In the genomic region with DNA sequence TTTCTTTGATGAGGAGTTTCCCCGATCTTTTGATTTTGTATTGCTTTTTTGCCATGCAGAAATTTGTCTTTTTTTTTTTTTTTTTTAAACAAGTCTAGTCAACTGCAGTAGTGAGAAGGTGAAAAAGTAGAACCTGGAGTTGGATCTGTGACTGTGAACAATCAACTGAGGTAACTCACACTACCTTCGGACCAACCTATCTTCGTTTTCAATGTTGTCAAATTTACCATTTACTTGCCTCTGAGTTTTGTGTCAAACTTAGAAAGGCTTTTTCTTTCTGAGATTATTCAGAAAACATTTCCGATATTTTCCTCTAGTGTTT, we compare ENCODE assay signal across 1 cellular context.
TF ChIP-seq lines count a peak whose summit lies in the region.

No MANE protein-coding gene starts in this region.

TF ChIP-seq in K562, 482 proteins besides CTCF, POLR2A, EP300 and RAD21:
- TF ChIP-seq, protein P1, sequence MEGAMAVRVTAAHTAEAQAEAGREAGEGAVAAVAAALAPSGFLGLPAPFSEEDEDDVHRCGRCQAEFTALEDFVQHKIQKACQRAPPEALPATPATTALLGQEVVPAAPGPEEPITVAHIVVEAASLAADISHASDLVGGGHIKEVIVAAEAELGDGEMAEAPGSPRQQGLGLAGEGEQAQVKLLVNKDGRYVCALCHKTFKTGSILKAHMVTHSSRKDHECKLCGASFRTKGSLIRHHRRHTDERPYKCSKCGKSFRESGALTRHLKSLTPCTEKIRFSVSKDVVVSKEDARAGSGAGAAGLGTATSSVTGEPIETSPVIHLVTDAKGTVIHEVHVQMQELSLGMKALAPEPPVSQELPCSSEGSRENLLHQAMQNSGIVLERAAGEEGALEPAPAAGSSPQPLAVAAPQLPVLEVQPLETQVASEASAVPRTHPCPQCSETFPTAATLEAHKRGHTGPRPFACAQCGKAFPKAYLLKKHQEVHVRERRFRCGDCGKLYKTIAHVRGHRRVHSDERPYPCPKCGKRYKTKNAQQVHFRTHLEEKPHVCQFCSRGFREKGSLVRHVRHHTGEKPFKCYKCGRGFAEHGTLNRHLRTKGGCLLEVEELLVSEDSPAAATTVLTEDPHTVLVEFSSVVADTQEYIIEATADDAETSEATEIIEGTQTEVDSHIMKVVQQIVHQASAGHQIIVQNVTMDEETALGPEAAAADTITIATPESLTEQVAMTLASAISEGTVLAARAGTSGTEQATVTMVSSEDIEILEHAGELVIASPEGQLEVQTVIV (CRISPR knock-in tag; IDR thresholded peaks at IDR 0.05; ENCODE audit: borderline replicate concordance): no peak
- TF ChIP-seq, protein P2, sequence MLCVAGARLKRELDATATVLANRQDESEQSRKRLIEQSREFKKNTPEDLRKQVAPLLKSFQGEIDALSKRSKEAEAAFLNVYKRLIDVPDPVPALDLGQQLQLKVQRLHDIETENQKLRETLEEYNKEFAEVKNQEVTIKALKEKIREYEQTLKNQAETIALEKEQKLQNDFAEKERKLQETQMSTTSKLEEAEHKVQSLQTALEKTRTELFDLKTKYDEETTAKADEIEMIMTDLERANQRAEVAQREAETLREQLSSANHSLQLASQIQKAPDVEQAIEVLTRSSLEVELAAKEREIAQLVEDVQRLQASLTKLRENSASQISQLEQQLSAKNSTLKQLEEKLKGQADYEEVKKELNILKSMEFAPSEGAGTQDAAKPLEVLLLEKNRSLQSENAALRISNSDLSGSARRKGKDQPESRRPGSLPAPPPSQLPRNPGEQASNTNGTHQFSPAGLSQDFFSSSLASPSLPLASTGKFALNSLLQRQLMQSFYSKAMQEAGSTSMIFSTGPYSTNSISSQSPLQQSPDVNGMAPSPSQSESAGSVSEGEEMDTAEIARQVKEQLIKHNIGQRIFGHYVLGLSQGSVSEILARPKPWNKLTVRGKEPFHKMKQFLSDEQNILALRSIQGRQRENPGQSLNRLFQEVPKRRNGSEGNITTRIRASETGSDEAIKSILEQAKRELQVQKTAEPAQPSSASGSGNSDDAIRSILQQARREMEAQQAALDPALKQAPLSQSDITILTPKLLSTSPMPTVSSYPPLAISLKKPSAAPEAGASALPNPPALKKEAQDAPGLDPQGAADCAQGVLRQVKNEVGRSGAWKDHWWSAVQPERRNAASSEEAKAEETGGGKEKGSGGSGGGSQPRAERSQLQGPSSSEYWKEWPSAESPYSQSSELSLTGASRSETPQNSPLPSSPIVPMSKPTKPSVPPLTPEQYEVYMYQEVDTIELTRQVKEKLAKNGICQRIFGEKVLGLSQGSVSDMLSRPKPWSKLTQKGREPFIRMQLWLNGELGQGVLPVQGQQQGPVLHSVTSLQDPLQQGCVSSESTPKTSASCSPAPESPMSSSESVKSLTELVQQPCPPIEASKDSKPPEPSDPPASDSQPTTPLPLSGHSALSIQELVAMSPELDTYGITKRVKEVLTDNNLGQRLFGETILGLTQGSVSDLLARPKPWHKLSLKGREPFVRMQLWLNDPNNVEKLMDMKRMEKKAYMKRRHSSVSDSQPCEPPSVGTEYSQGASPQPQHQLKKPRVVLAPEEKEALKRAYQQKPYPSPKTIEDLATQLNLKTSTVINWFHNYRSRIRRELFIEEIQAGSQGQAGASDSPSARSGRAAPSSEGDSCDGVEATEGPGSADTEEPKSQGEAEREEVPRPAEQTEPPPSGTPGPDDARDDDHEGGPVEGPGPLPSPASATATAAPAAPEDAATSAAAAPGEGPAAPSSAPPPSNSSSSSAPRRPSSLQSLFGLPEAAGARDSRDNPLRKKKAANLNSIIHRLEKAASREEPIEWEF (CRISPR knock-in tag; IDR thresholded peaks at IDR 0.05): 0 out of 2 replicates have a peak, but pooled peaks have one; percentile 28
- no peak for TF ChIP-seq CEBPB (tag; IDR thresholded peaks at IDR 0.05)
- TF ChIP-seq, protein P3, sequence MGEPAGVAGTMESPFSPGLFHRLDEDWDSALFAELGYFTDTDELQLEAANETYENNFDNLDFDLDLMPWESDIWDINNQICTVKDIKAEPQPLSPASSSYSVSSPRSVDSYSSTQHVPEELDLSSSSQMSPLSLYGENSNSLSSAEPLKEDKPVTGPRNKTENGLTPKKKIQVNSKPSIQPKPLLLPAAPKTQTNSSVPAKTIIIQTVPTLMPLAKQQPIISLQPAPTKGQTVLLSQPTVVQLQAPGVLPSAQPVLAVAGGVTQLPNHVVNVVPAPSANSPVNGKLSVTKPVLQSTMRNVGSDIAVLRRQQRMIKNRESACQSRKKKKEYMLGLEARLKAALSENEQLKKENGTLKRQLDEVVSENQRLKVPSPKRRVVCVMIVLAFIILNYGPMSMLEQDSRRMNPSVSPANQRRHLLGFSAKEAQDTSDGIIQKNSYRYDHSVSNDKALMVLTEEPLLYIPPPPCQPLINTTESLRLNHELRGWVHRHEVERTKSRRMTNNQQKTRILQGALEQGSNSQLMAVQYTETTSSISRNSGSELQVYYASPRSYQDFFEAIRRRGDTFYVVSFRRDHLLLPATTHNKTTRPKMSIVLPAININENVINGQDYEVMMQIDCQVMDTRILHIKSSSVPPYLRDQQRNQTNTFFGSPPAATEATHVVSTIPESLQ (CRISPR knock-in tag; IDR thresholded peaks at IDR 0.05): no peak
- no peak for TF ChIP-seq CBFA2T3 (IDR thresholded peaks at IDR 0.05)
- TF ChIP-seq ZKSCAN3 (CRISPR knock-in tag; IDR thresholded peaks at IDR 0.05): no peak
- TF ChIP-seq ZNF717 (CRISPR knock-in tag; IDR thresholded peaks at IDR 0.05): peak; percentile 40; the same call in 1 of the 2 replicates
